ENCODE assay signal across 20 cellular contexts in the genomic region with DNA sequence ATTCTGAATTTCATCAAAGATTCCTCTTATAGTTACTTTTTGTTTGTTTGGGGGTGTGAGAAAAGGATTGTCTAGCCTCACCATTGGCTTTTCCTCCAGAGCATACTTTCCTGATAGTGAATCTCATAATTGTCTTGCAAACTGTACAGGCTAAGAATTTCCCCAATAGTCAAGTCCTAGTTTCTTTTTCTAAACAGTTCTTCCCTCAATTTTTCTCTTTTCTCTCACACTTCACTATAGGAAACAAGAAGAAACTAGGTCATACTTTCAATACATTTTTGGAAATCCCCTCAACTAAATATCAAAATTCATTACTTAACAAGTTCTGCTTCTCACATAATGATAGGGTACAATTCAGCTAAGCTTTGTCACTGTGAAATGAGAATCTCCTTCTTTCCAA.
"Had no signal": no experiment of that assay in that cellular context is flagged by ENCODE, and none has a peak within 500 bp of the region (broad histone marks: within the 10 kb centered on the region; RNA-seq: fewer than 3 reads in every experiment).

No MANE protein-coding gene starts in this region.

- H3K9me3 ChIP-seq: ascending aorta, right lobe of liver, thyroid gland, upper lobe of right lung had no signal

- H3K36me3 ChIP-seq: ascending aorta, brain microvascular endothelial cell, right lobe of liver, thyroid gland, upper lobe of right lung had no signal

- H3K27me3 ChIP-seq: ascending aorta, brain microvascular endothelial cell, foreskin keratinocyte, right lobe of liver, thyroid gland, upper lobe of right lung had no signal

- H3K27ac ChIP-seq: ascending aorta, brain microvascular endothelial cell, foreskin keratinocyte, right lobe of liver, skin epidermis, thyroid gland, upper lobe of right lung had no signal

- H3K4me1 ChIP-seq: ascending aorta, foreskin keratinocyte, thyroid gland, upper lobe of right lung had no signal

- DNase-seq: activated CD4-positive, alpha-beta T cell treated with anti-CD3 and anti-CD28 coated beads for 1 hour; activated T-cell treated with anti-CD3 and anti-CD28 coated beads, Interleukin-2, amount 50 U/mL, for 1 hour; brain microvascular endothelial cell; caudate nucleus; effector CD4-positive, alpha-beta T cell; erythroblast; foreskin keratinocyte; kidney; naive thymus-derived CD4-positive, alpha-beta T cell; occipital lobe; right lobe of liver; stimulated activated CD4-positive, alpha-beta T cell treated with anti-CD3 and anti-CD28 coated beads, Interleukin-1b, Interleukin-23, amount 100 ng/mL, for 48 hours; substantia nigra; thyroid gland; upper lobe of right lung had no signal

- H3K4me3 ChIP-seq: ascending aorta, right lobe of liver, skin epidermis, thyroid gland, upper lobe of right lung had no signal

- ATAC-seq: activated naive CD4-positive, alpha-beta T cell treated with anti-CD3 and anti-CD28 coated beads, Interleukin-2, amount 50 U/mL, for 72 hours; activated T-helper 17 cell treated with anti-CD3 and anti-CD28 coated beads, Interleukin-2, amount 50 U/mL, for 72 hours; foreskin keratinocyte; left lobe of liver; naive thymus-derived CD4-positive, alpha-beta T cell; right lobe of liver; upper lobe of right lung had no signal
